In the genomic region with DNA sequence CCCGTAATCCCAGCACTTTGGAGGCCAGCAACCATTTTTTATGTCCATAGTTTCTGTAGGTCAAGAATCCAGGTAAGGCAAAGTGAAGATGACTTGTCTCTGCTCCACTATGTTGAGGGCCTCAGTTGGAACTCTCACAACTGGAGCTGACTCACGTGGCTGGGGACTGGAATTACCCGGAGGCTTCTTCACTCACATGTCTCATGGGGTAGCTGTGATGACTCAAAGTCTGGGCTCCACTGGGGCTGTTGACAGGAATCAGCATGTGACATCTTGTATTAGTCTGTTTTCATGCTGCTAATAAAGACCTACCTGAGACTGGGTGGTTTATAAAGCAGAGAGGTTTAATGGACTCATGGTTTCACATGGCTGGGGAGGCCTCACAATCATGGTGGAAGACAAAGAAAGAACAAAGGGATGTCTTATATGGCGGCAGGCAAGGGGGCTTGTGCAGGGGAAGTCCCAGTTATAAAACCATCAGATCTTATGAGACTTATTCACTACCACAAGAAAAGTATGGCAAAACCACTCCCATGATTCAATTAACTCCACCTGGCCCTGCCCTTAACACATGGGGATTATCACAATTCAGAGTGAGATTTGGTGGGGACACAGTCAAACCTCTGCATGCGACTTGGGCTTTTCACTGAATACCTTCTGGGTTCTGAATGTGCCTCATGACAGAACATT, we compare ENCODE assay signal across 11 cellular contexts. TPM values are rescaled to one million over a fixed set of nuclear protein-coding genes. Genes with fewer than 3 reads are reported as not detected.
DNase-seq lines count a peak whose midpoint lies in the region; ATAC-seq and TF ChIP-seq lines count a peak whose summit lies in the region.
"Had no signal": no experiment of that assay in that cellular context is flagged by ENCODE, and none has a peak within 500 bp of the region (broad histone marks: within the 10 kb centered on the region; RNA-seq: fewer than 3 reads in every experiment).

No MANE protein-coding gene starts in this region.

- intact Hi-C loops in activated B cell treated with CpG ODN at 0.5 μM for 24 hours (cut with micrococcal nuclease): no loop called here
- intact Hi-C loops in body of pancreas (cut with DNase I): no loop called here
- intact Hi-C loops in aorta (cut with DNase I): no loop called here

- POLR2A ChIA-PET in activated B cell treated with CpG ODN at 0.5 μM for 24 hours (lab: Charles Lee): no interaction called here

- ATAC-seq in HG02642 (IDR thresholded peaks at IDR 0.05; ENCODE audit: poor library complexity, unreplicated experiment) (peak; percentile 70), activated B cell treated with CpG ODN at 0.5 μM for 24 hours (ENCODE audit: low read depth) (peak; percentile 74), body of pancreas (no peak), aorta (ENCODE audit: low FRiP score) (no peak)

- H3K4me1 Mint-ChIP-seq in activated B cell treated with CpG ODN at 0.5 μM for 24 hours: peaks cover 12% of the 10 kb centered on the region

- peaks cover 3% of the 10 kb centered on the region for H3K27me3 Mint-ChIP-seq in activated B cell treated with CpG ODN at 0.5 μM for 24 hours

- H3K36me3 Mint-ChIP-seq in activated B cell treated with CpG ODN at 0.5 μM for 24 hours (ENCODE audit: low read depth): no peaks in the 10 kb centered on the region

- H3K4me1 ChIP-seq in smooth muscle cell (ENCODE audit: low read depth) (no peaks in the 10 kb centered on the region), body of pancreas (no peaks in the 10 kb centered on the region), aorta (ENCODE audit: control insufficient read depth in 1 of 2, insufficient read depth in 2 of 2, low read length in 2 of 2) (no peaks in the 10 kb centered on the region), Karpas-422 (ENCODE audit: low read length) (no peaks in the 10 kb centered on the region)

- no peaks in the 10 kb centered on the region for H3K9me2 ChIP-seq in Karpas-422 (replicated peaks; ENCODE audit: insufficient read depth, low read length)

- H3K27me3 ChIP-seq in smooth muscle cell (ENCODE audit: low read depth) (no peaks in the 10 kb centered on the region), body of pancreas (no peaks in the 10 kb centered on the region), aorta (ENCODE audit: control insufficient read depth in 1 of 2, insufficient read depth in 2 of 2, low read length in 1 of 2) (no peaks in the 10 kb centered on the region), Karpas-422 (ENCODE audit: low read length) (no peaks in the 10 kb centered on the region)

- no peak overlapping the region for H3K4me3 Mint-ChIP-seq in activated B cell treated with CpG ODN at 0.5 μM for 24 hours
- H3K4me3 Mint-ChIP-seq: T-helper 1 cell treated with Interleukin-12 subunit alpha and Interleukin-12 subunit beta and Interleukin-4 antibody, amounts not matched to agents 30 μg/mL and 1 μg/mL, for 36 hours had no signal

- H3K36me3 ChIP-seq in smooth muscle cell (ENCODE audit: low read depth) (no peaks in the 10 kb centered on the region), body of pancreas (replicated peaks in 1 of 2; ENCODE audit: insufficient read depth in 1 of 2, low read depth in 2 of 2) (no peaks in the 10 kb centered on the region), aorta (ENCODE audit: control insufficient read depth in 1 of 2, insufficient read depth in 2 of 2, low read length in 1 of 2) (no peaks in the 10 kb centered on the region), Karpas-422 (ENCODE audit: insufficient read depth, low read length) (no peaks in the 10 kb centered on the region)

- H3K9ac ChIP-seq in smooth muscle cell (ENCODE audit: low read depth) (peak overlapping the region; percentile 24), Karpas-422 (ENCODE audit: low read length) (no peak overlapping the region)

- H3K9me3 ChIP-seq in smooth muscle cell (replicated peaks; ENCODE audit: low read depth) (no peaks in the 10 kb centered on the region), body of pancreas (no peaks in the 10 kb centered on the region), aorta (ENCODE audit: control insufficient read depth, low read length) (no peaks in the 10 kb centered on the region), Karpas-422 (ENCODE audit: low read length) (no peaks in the 10 kb centered on the region)

- H3K27ac Mint-ChIP-seq in activated B cell treated with CpG ODN at 0.5 μM for 24 hours: peak overlapping the region; percentile 30

- H4K20me1 ChIP-seq in smooth muscle cell (ENCODE audit: low read depth) (no peaks in the 10 kb centered on the region), Karpas-422 (ENCODE audit: insufficient read depth, low read depth, low read length) (no peaks in the 10 kb centered on the region)

- CTCF ChIA-PET in activated B cell treated with CpG ODN at 0.5 μM for 24 hours (lab: Charles Lee): no interaction called here

- no peak for TF ChIP-seq POLR2A in body of pancreas (IDR thresholded peaks at IDR 0.05)

- TF ChIP-seq CTCF in activated B cell treated with CpG ODN at 0.5 μM for 24 hours (IDR thresholded peaks at IDR 0.05): no peak
- no peak for TF ChIP-seq CTCF in smooth muscle cell (IDR thresholded peaks at IDR 0.05; ENCODE audit: borderline replicate concordance, insufficient read depth, poor library complexity, severe bottlenecking)
- TF ChIP-seq CTCF in body of pancreas (IDR thresholded peaks at IDR 0.05): no peak

- H3K9me3 Mint-ChIP-seq in activated B cell treated with CpG ODN at 0.5 μM for 24 hours: no peaks in the 10 kb centered on the region
- H3K9me3 Mint-ChIP-seq: T-helper 1 cell treated with Interleukin-12 subunit alpha and Interleukin-12 subunit beta and Interleukin-4 antibody, amounts not matched to agents 30 μg/mL and 1 μg/mL, for 36 hours had no signal

- H3F3A ChIP-seq in smooth muscle cell (ENCODE audit: low read depth): no peaks in the 10 kb centered on the region

- H3K4me3 ChIP-seq in smooth muscle cell: no peak overlapping the region
- H3K4me3 ChIP-seq in body of pancreas: no peak overlapping the region
- no peak overlapping the region for H3K4me3 ChIP-seq in aorta (ENCODE audit: low read length in 2 of 2)
- no peak overlapping the region for H3K4me3 ChIP-seq in Karpas-422 (ENCODE audit: low read length)

- WGBS in smooth muscle cell (ENCODE audit: low lambda C conversion rate): 68% methylated on average over 5 of the region's 5 CpGs
- WGBS in body of pancreas, 2 donors: 84% methylated on average over 5 of the region's 5 CpGs
- 91 to 92% methylated on average over 5 of the region's 5 CpGs for WGBS in aorta, 2 donors

- peak; percentile 37 for DNase-seq in DMS53 (lab: John Stamatoyannopoulos, UW)
- DNase-seq in DMS53 treated with DMSO at 0.1 percent for 48 hours (lab: John Stamatoyannopoulos, UW; ENCODE audit: unreplicated experiment): no peak
- DNase-seq in activated B cell treated with CpG ODN at 0.5 μM for 24 hours: no peak
- no peak for DNase-seq in smooth muscle cell (lab: John Stamatoyannopoulos, UW; ENCODE audit: unreplicated experiment)
- DNase-seq in body of pancreas: no peak
- no peak for DNase-seq in aorta
- DNase-seq in Karpas-422: no peak
- DNase-seq: NCI-H187 treated with DMSO at 0.1 percent for 48 hours had no signal

- H3K4me2 ChIP-seq in smooth muscle cell: no peak overlapping the region
- no peak overlapping the region for H3K4me2 ChIP-seq in Karpas-422 (ENCODE audit: low read depth, low read length, poor library complexity, severe bottlenecking)

- H2AFZ ChIP-seq in smooth muscle cell (ENCODE audit: low read depth) (no peak overlapping the region), Karpas-422 (ENCODE audit: low read length) (no peak overlapping the region)

- H3K27ac ChIP-seq in smooth muscle cell (ENCODE audit: low read depth): peak overlapping the region; percentile 88
- no peak overlapping the region for H3K27ac ChIP-seq in body of pancreas
- H3K27ac ChIP-seq in aorta (ENCODE audit: low read depth in 1 of 2, low read length in 2 of 2): no peak overlapping the region
- H3K27ac ChIP-seq in Karpas-422 (ENCODE audit: low read length): no peak overlapping the region
- H3K27ac ChIP-seq: 22Rv1 had no signal

- no peaks in the 10 kb centered on the region for H3K79me2 ChIP-seq in smooth muscle cell (ENCODE audit: low read depth)
- H3K79me2 ChIP-seq in Karpas-422 (ENCODE audit: low read length): no peaks in the 10 kb centered on the region

RNA-seq across cellular contexts. Expression of gene PPP1R1C, which starts 7.8 kb away (rescaled TPM):
- total RNA-seq in activated B cell treated with CpG ODN at 0.5 μM for 24 hours (not detected in 2 replicates), smooth muscle cell (3.3 and 6.6 TPM in 2 replicates), body of pancreas (1 to 10 TPM in 1 of 2 donors, not detected in 1; 7.3 TPM), aorta (1 to 10 TPM in 1 of 2 donors, under 1 TPM in 1; 0.81 to 1.6 TPM)
- polyA plus RNA-seq in smooth muscle cell (2.3 and 4.9 TPM in 2 replicates), aorta (1 to 10 TPM in 1 of 2 donors, under 1 TPM in 1; 0.54 to 1.4 TPM)
- not detected in 2 replicates for total RNA-seq in Karpas-422 (2014; rRNA removed; shearing (Covaris generic); ENCODE audit: low replicate concordance)

Comparison
In these comparisons a context has a peak if more than half of its experiments do, and no peak if none do; other contexts are left out.
1. ATAC-seq: peak in HG02642 (single experiment) and activated B cell treated with CpG ODN at 0.5 μM for 24 hours (single experiment); none in body of pancreas (single experiment) and aorta (single experiment).